Comparison of ENCODE assay signal across 1 cellular context in the genomic region with DNA sequence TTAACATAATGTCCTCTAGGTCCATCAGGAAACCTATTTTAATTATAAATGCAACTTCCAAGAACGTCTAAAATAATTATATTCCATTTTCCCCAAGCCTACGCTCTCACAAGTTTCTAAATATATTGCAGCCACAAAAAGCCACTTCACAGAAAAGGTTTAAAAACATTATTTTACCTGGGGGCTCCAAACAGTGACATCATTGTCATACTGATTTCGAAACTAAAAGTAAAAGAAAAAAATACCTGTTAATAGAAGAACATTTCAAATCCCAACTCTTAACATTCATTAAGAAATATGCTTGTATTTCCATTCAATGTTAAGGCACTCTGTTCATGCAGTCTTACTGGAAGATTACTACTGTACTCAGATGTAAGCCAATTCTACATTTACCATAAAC.
TF ChIP-seq lines count a peak whose summit lies in the region.

No MANE protein-coding gene starts in this region.

TF ChIP-seq in IMR-90, 13 proteins besides CTCF, POLR2A, EP300 and RAD21 (continued from another document):
- TF ChIP-seq, protein P1, sequence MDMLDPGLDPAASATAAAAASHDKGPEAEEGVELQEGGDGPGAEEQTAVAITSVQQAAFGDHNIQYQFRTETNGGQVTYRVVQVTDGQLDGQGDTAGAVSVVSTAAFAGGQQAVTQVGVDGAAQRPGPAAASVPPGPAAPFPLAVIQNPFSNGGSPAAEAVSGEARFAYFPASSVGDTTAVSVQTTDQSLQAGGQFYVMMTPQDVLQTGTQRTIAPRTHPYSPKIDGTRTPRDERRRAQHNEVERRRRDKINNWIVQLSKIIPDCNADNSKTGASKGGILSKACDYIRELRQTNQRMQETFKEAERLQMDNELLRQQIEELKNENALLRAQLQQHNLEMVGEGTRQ (IDR thresholded peaks at IDR 0.05; ENCODE audit: low read depth, low read length) = no peak
- TF ChIP-seq NFE2L2 (IDR thresholded peaks at IDR 0.05; ENCODE audit: low read depth, low read length) = no peak
